ENCODE assay signal across 8 cellular contexts in genomic region chr6:26170951-26171841, GRCh38.
DNase-seq lines count a peak whose midpoint lies in the region; ATAC-seq and TF ChIP-seq lines count a peak whose summit lies in the region.

No MANE protein-coding gene starts in this region.

- H3K36me3 Mint-ChIP-seq in T-helper 2 cell treated with Interferon-gamma antibody and Interleukin-4, amounts not matched to agents 5 μg/mL and 100 μg/mL, for 36 hours (ENCODE audit: low read depth) = peaks cover 16% of the 10 kb centered on the region

- intact Hi-C loops in Right ventricle myocardium inferior (cut with DNase I) = no loop called here

- ATAC-seq in Right ventricle myocardium inferior = no peak

- peak overlapping the region; percentile 96 for H3K27ac Mint-ChIP-seq in T-helper 2 cell treated with Interferon-gamma antibody and Interleukin-4, amounts not matched to agents 5 μg/mL and 100 μg/mL, for 36 hours

- DNase-seq in right atrium auricular region (ENCODE audit: low spot score) (no peak), Right ventricle myocardium inferior (ENCODE audit: missing footprints) (no peak), hepatocyte (ENCODE audit: low spot score) (no peak), GM10248 (ENCODE audit: extremely low spot score) (no peak), occipital lobe (lab: John Stamatoyannopoulos, UW) (no peak), RPMI8226 (no peak)
- DNase-seq in T-helper 2 cell treated with Interferon-gamma antibody and Interleukin-4, amounts not matched to agents 5 μg/mL and 100 μg/mL, for 36 hours (ENCODE audit: low spot score) = no peak

- H3K4me3 ChIP-seq in right atrium auricular region (peak overlapping the region; percentile 64 to 66), hepatocyte (peak overlapping the region; percentile 71), subcutaneous abdominal adipose tissue (ENCODE audit: low read depth in 1 of 5, low read length in 5 of 5) (peak overlapping the region; percentile 77 to 96 (median 86))

- H3K79me2 ChIP-seq in hepatocyte = peaks cover 26% of the 10 kb centered on the region

- peak overlapping the region; percentile 95 for H3K27ac ChIP-seq in right atrium auricular region
- H3K27ac ChIP-seq in hepatocyte = peak overlapping the region; percentile 96
- peak overlapping the region; percentile 81 for H3K27ac ChIP-seq in subcutaneous abdominal adipose tissue (ENCODE audit: low read depth, low read length)

- H4K20me1 ChIP-seq in hepatocyte (ENCODE audit: insufficient read depth, poor library complexity, severe bottlenecking) = no peaks in the 10 kb centered on the region

- H3K4me1 ChIP-seq in right atrium auricular region = peaks cover 0 to 7% of the 10 kb centered on the region in 2 donors
- H3K4me1 ChIP-seq in hepatocyte (ENCODE audit: insufficient read depth) = peaks cover 8% of the 10 kb centered on the region
- peaks cover 6 to 17% (median 13%) of the 10 kb centered on the region in 5 donors for H3K4me1 ChIP-seq in subcutaneous abdominal adipose tissue (ENCODE audit: control insufficient read depth in 5 of 5, insufficient read depth in 5 of 5, low read length in 5 of 5)

- peaks cover 47% of the 10 kb centered on the region for H3K4me1 Mint-ChIP-seq in T-helper 2 cell treated with Interferon-gamma antibody and Interleukin-4, amounts not matched to agents 5 μg/mL and 100 μg/mL, for 36 hours (ENCODE audit: low read depth)

- H3K27me3 ChIP-seq in right atrium auricular region (no peaks in the 10 kb centered on the region), hepatocyte (no peaks in the 10 kb centered on the region), subcutaneous abdominal adipose tissue (ENCODE audit: control insufficient read depth in 5 of 5, insufficient read depth in 4 of 5, low read length in 5 of 5) (no peaks in the 10 kb centered on the region)

- H3K9me3 ChIP-seq in right atrium auricular region (no peaks in the 10 kb centered on the region), hepatocyte (ENCODE audit: low read depth) (no peaks in the 10 kb centered on the region), subcutaneous abdominal adipose tissue (ENCODE audit: control insufficient read depth in 5 of 5, low read length in 5 of 5) (no peaks in the 10 kb centered on the region)

- no peaks in the 10 kb centered on the region for H3K36me3 ChIP-seq in right atrium auricular region
- H3K36me3 ChIP-seq in hepatocyte (replicated peaks; ENCODE audit: insufficient read depth, low read depth) = no peaks in the 10 kb centered on the region
- no peaks in the 10 kb centered on the region for H3K36me3 ChIP-seq in subcutaneous abdominal adipose tissue (ENCODE audit: control insufficient read depth in 5 of 5, insufficient read depth in 5 of 5, low read length in 5 of 5)

- H3K4me3 Mint-ChIP-seq in T-helper 2 cell treated with Interferon-gamma antibody and Interleukin-4, amounts not matched to agents 5 μg/mL and 100 μg/mL, for 36 hours = peak overlapping the region; percentile 87

- H3K9me3 Mint-ChIP-seq in T-helper 2 cell treated with Interferon-gamma antibody and Interleukin-4, amounts not matched to agents 5 μg/mL and 100 μg/mL, for 36 hours = no peaks in the 10 kb centered on the region

- CTCF ChIA-PET in GM10248 (lab: Yijun Ruan, JAX) = interaction anchor here (0.7 to 3.5 kb wide), 6 partner anchors 12 to 425 kb away, joined by 3 to 20 read pairs (median 3); a partner anchor contains a TSS

- peak overlapping the region; percentile 68 for H2AFZ ChIP-seq in hepatocyte

- H3K27me3 Mint-ChIP-seq in T-helper 2 cell treated with Interferon-gamma antibody and Interleukin-4, amounts not matched to agents 5 μg/mL and 100 μg/mL, for 36 hours (ENCODE audit: low read depth) = no peaks in the 10 kb centered on the region

- POLR2A ChIA-PET in GM10248 (lab: Yijun Ruan, JAX) = interaction anchor here (1.2 to 4.0 kb wide), 4 partner anchors 13 to 48 kb away, joined by 3 to 21 read pairs (median 8); a partner anchor contains a TSS

- TF ChIP-seq CTCF in right atrium auricular region (IDR thresholded peaks at IDR 0.05) (no peak), hepatocyte (IDR thresholded peaks at IDR 0.05; ENCODE audit: poor library complexity) (no peak), GM10248 (IDR thresholded peaks at IDR 0.05; ENCODE audit: control extremely low read depth, extremely low read depth, low read depth, missing control alignments) (no peak)

- no peaks in the 10 kb centered on the region for H3K9me2 ChIP-seq in hepatocyte (replicated peaks; ENCODE audit: insufficient read depth)

- H3K4me2 ChIP-seq in hepatocyte = peak overlapping the region; percentile 79

- H3K9ac ChIP-seq in subcutaneous abdominal adipose tissue (ENCODE audit: low read length in 5 of 5) = peak overlapping the region; percentile 38 to 89 (median 69)

- 32% methylated on average over 10 of the region's 10 CpGs for WGBS in hepatocyte (ENCODE audit: low lambda C conversion rate, missing lambda C conversion rate)
